In genomic region chr18:12227394-12228186, GRCh38 we compare ENCODE assay signal across 4 cellular contexts. TPM values are rescaled to one million over a fixed set of nuclear protein-coding genes. Genes with fewer than 3 reads are reported as not detected.
"Had no signal": no experiment of that assay in that cellular context is flagged by ENCODE, and none has a peak within 500 bp of the region (broad histone marks: within the 10 kb centered on the region; RNA-seq: fewer than 3 reads in every experiment).

No MANE protein-coding gene starts in this region.

RNA-seq across cellular contexts. Expression of gene CIDEA, which starts 26.6 kb away (rescaled TPM):
- total RNA-seq: cardiac muscle cell had no signal
- polyA plus RNA-seq: cardiac muscle cell, immature natural killer cell, lung, neural cell had no signal
